Comparison of ENCODE assay signal across 8 cellular contexts in genomic region chr4:184472540-184473264, GRCh38. TPM values are rescaled to one million over a fixed set of nuclear protein-coding genes. Genes with fewer than 3 reads are reported as not detected.
DNase-seq lines count a peak whose midpoint lies in the region; ATAC-seq, FAIRE-seq and TF ChIP-seq lines count a peak whose summit lies in the region.

No MANE protein-coding gene starts in this region.

- FAIRE-seq in GM12878 (lab: Jason Lieb, UNC), result no peak

- peak overlapping the region; percentile 48; the same call in 1 of the 2 replicates for H3K18ac ChIP-seq in IMR-90 (ENCODE audit: low read depth, low read length)

- H4K5ac ChIP-seq in IMR-90 (ENCODE audit: low read depth, low read length), result peak overlapping the region; percentile 18

- ATAC-seq in GM19452 (IDR thresholded peaks at IDR 0.05; ENCODE audit: unreplicated experiment), result peak; percentile 32
- ATAC-seq in IMR-90 (ENCODE audit: low read depth), result peak; percentile 75
- ATAC-seq in GM12878, result peak; percentile 70

- peak overlapping the region; percentile 86 for H2BK120ac ChIP-seq in IMR-90 (ENCODE audit: low read depth, low read length)

- DNase-seq in D341Med (ENCODE audit: low spot score) (peak; percentile 88), IMR-90 (peak; percentile 51), T-helper 2 cell (peak; percentile 33 to 65 (median 46)), GM12878 (ENCODE audit: low read depth, low spot score) (no peak), hypothalamus (lab: John Stamatoyannopoulos, UW) (peak in 49 of 51 donors; percentile 21 to 92 (median 63)), renal cortical epithelial cell (ENCODE audit: low read depth) (peak; percentile 49), GOT3 (lab: John Stamatoyannopoulos, UW) (no peak)

- H3K4me3 ChIP-seq in IMR-90 (ENCODE audit: insufficient read depth, low read depth, low read length), result peak overlapping the region; percentile 78
- peak overlapping the region; percentile 76 for H3K4me3 ChIP-seq in GM12878

- peak overlapping the region; percentile 47 for H2AK5ac ChIP-seq in IMR-90 (ENCODE audit: low read depth, low read length)

- TF ChIP-seq CTCF in IMR-90 (conservative IDR thresholded peaks at IDR 0.05; ENCODE audit: low read depth, low read length), result no peak
- no peak for TF ChIP-seq CTCF in GM12878 (IDR thresholded peaks at IDR 0.05 in 2 of 3, conservative IDR thresholded peaks at IDR 0.05 in 1 of 3; ENCODE audit: control insufficient read depth in 2 of 3, extremely low read depth in 1 of 3, insufficient read depth in 1 of 3, low read depth in 3 of 3, low read length in 3 of 3)

- no peak for TF ChIP-seq EP300 in GM12878 (IDR thresholded peaks at IDR 0.05; ENCODE audit: borderline replicate concordance in 1 of 2, control insufficient read depth in 1 of 2, low read depth in 2 of 2, low read length in 2 of 2)

- H3K9ac ChIP-seq in IMR-90 (ENCODE audit: low read depth, low read length), result peak overlapping the region; percentile 43
- peak overlapping the region; percentile 96 for H3K9ac ChIP-seq in GM12878 (ENCODE audit: control insufficient read depth, insufficient read depth, low read length)

- POLR2A ChIA-PET in IMR-90 (lab: Charles Lee; ENCODE audit: unreplicated experiment), result no interaction called here
- POLR2A ChIA-PET in GM12878 (lab: Charles Lee), result interaction anchor here (1.0 kb wide), 1 partner anchor 121 kb away, joined by 4 read pairs; no protein-coding TSS in a partner anchor

- in situ Hi-C loops in IMR-90 (cut with MboI; ENCODE audit: low sequenced_read_pairs), result no loop called here
- in situ Hi-C loops in GM12878 (cut with MboI), result loop anchor here (5.0 kb wide), 1 partner anchor 125 kb away; no protein-coding TSS in a partner anchor

- H3K14ac ChIP-seq in IMR-90 (replicated peaks; ENCODE audit: low read depth, low read length), result peak overlapping the region; percentile 88

- no peak overlapping the region for H2BK20ac ChIP-seq in IMR-90 (ENCODE audit: low read depth, low read length)

- BruUV-seq in IMR-90 (replicated peaks; lab: Mats Ljungman, UMichigan) (no TSS peak), GM12878 (replicated peaks; lab: Mats Ljungman, UMichigan) (no TSS peak)

- H4K20me1 ChIP-seq in IMR-90 (ENCODE audit: insufficient read depth, low read length) (peaks cover 24% of the 10 kb centered on the region; the same call in 1 of the 2 replicates), GM12878 (ENCODE audit: control insufficient read depth, insufficient read depth) (no peaks in the 10 kb centered on the region)

- TF ChIP-seq POLR2A in IMR-90 (IDR thresholded peaks at IDR 0.05; ENCODE audit: low read depth, low read length) (peak; percentile 23; the same call in 1 of the 2 replicates), GM12878 (IDR thresholded peaks at IDR 0.05; ENCODE audit: low read depth, low read length) (peak; percentile 83)

- H3K4ac ChIP-seq in IMR-90 (ENCODE audit: low read depth, low read length), result peak overlapping the region; percentile 87

- H4K8ac ChIP-seq in IMR-90 (ENCODE audit: low read depth in 2 of 2, low read length in 2 of 2), result peak overlapping the region; percentile 42 to 78

- peak overlapping the region; percentile 79 for H4K91ac ChIP-seq in IMR-90 (ENCODE audit: insufficient read depth, low read depth, low read length)

- dilution Hi-C loops in IMR-90 (cut with HindIII; ENCODE audit: low sequenced_read_pairs, unreplicated experiment), result no loop called here

- H3K9me3 ChIP-seq in IMR-90 (ENCODE audit: control insufficient read depth, insufficient read depth, low read length) (no peaks in the 10 kb centered on the region), GM12878 (replicated peaks; ENCODE audit: control insufficient read depth, insufficient read depth, low read length) (no peaks in the 10 kb centered on the region)

- H3K9me1 ChIP-seq in IMR-90 (ENCODE audit: insufficient read depth, low read length), result peaks cover 13% of the 10 kb centered on the region; the same call in 1 of the 2 replicates

- H2BK15ac ChIP-seq in IMR-90 (ENCODE audit: low read depth, low read length), result peak overlapping the region; percentile 22; the same call in 2 of the 3 replicates

- peak overlapping the region; percentile 71 for H3K4me2 ChIP-seq in IMR-90 (ENCODE audit: low read depth, low read length)
- peak overlapping the region; percentile 75 for H3K4me2 ChIP-seq in GM12878 (ENCODE audit: control insufficient read depth, insufficient read depth)

- peak overlapping the region; percentile 93 for H2AFZ ChIP-seq in IMR-90 (replicated peaks; ENCODE audit: low read length, poor library complexity)
- peak overlapping the region; percentile 35 for H2AFZ ChIP-seq in GM12878 (ENCODE audit: control insufficient read depth, low read depth, low read length)

- WGBS in IMR-90 (ENCODE audit: extremely low coverage in 2 of 2, insufficient read length in 1 of 2), 2 experiments, result 0% methylated on average over 46 of the region's 70 CpGs; no CpG with 5 or more reads in 1 of the 2 experiments
- 1% methylated on average over 59 of the region's 70 CpGs for WGBS in GM12878 (ENCODE audit: insufficient coverage, insufficient replicate concordance, low lambda C conversion rate, missing lambda C conversion rate)

- RAD21 ChIA-PET in GM12878 (lab: Charles Lee; ENCODE audit: unreplicated experiment), result interaction anchor here (0.6 to 1.0 kb wide), 5 partner anchors 14 to 126 kb away, joined by 3 to 5 read pairs (median 4); no protein-coding TSS in a partner anchor

- peak overlapping the region; percentile 46 for H3K56ac ChIP-seq in IMR-90 (ENCODE audit: extremely low read depth, insufficient read depth, low read length)

- H3K4me1 ChIP-seq in IMR-90 (ENCODE audit: control insufficient read depth, insufficient read depth, low read length), result peaks cover 4% of the 10 kb centered on the region; the same call in 1 of the 2 replicates
- H3K4me1 ChIP-seq in GM12878 (ENCODE audit: control insufficient read depth, insufficient read depth, low read length), result peaks cover 19% of the 10 kb centered on the region

- peaks cover 93% of the 10 kb centered on the region for H3K79me2 ChIP-seq in GM12878 (ENCODE audit: control insufficient read depth, insufficient read depth, low read length)

- CTCF ChIA-PET in IMR-90 (lab: Yijun Ruan, JAX), result no interaction called here
- CTCF ChIA-PET in GM12878 (lab: Yijun Ruan, JAX), result interaction anchor here (1.0 kb wide), 1 partner anchor 52 kb away, joined by 3 read pairs; no protein-coding TSS in a partner anchor

- TF ChIP-seq RAD21 in IMR-90 (IDR thresholded peaks at IDR 0.05; ENCODE audit: low read length), result no peak
- no peak for TF ChIP-seq RAD21 in GM12878 (IDR thresholded peaks at IDR 0.05; ENCODE audit: insufficient read depth, low read depth, low read length)

- peak overlapping the region; percentile 84 for H2BK5ac ChIP-seq in IMR-90 (ENCODE audit: low read depth, low read length, poor library complexity, severe bottlenecking)

- H3K23ac ChIP-seq in IMR-90 (ENCODE audit: low read depth, low read length), result peak overlapping the region; percentile 10

- H3K36me3 ChIP-seq in IMR-90 (ENCODE audit: control insufficient read depth, insufficient read depth, low read length) (0 out of 2 replicates have a peak, but pooled peaks cover 2% of the 10 kb centered on the region), GM12878 (ENCODE audit: control insufficient read depth in 2 of 2, insufficient read depth in 2 of 2, low read length in 1 of 2) (peaks cover 0 to 17% of the 10 kb centered on the region in 2 experiments; a peak in 1 of 4 replicates)

- H3K27ac ChIP-seq in IMR-90 (ENCODE audit: insufficient read depth, low read length) (peak overlapping the region; percentile 89), GM12878 (ENCODE audit: control insufficient read depth, insufficient read depth) (peak overlapping the region; percentile 92)

- H3K27me3 ChIP-seq in IMR-90 (ENCODE audit: control insufficient read depth, insufficient read depth, low read length) (no peaks in the 10 kb centered on the region), GM12878 (replicated peaks in 1 of 2; ENCODE audit: control insufficient read depth in 2 of 2, insufficient read depth in 2 of 2, low read length in 1 of 2) (no peaks in the 10 kb centered on the region)

- H3K79me1 ChIP-seq in IMR-90 (ENCODE audit: low read depth in 1 of 2, low read length in 2 of 2), result peaks cover 18 to 58% of the 10 kb centered on the region in 2 experiments

- SMC1A ChIA-PET in GM12878 (lab: Charles Lee; ENCODE audit: uncharacterized antibody, unreplicated experiment), result interaction anchor here (0.6 to 0.7 kb wide), 2 partner anchors 190 to 208 kb away, joined by 3 read pairs; no protein-coding TSS in a partner anchor

- intact Hi-C loops in IMR-90 (cut with micrococcal nuclease) (loop anchor here (5.0 kb wide), 2 partner anchors 175 to 260 kb away; partner anchors contain the start of genes CASP3, CENPU and PRIMPOL), GM12878 (cut with micrococcal nuclease; ENCODE audit: unreplicated experiment) (loop anchor here (5.0 kb wide), 2 partner anchors 75 to 260 kb away; partner anchors contain the start of gene CENPU)

- H2AK9ac ChIP-seq in IMR-90 (replicated peaks; ENCODE audit: low read depth, low read length, poor library complexity), result peak overlapping the region; percentile 74

TF ChIP-seq in IMR-90, 13 proteins besides CTCF, POLR2A, EP300 and RAD21 (continues in another document):
- TF ChIP-seq RFX5 (IDR thresholded peaks at IDR 0.05; ENCODE audit: low read depth, low read length), result no peak

RNA-seq across cellular contexts. Expression of gene IRF2, which starts 1.6 kb away (rescaled TPM):
- total RNA-seq in IMR-90 (2012; rRNA removed) (20.3 and 21.9 TPM in 2 replicates), GM12878 (2014; rRNA removed) (44.7 and 45.1 TPM in 2 replicates), GM12878 (2014; rRNA removed; fragmentation: Illumina TruSeq; extraction: Trizol) (51.1 and 51.9 TPM in 2 replicates), GM12878 (2021) (52.2 and 65.7 TPM in 2 replicates), renal cortical epithelial cell (21.2 and 33.3 TPM in 2 replicates)
- polyA plus RNA-seq in IMR-90 (2012; rRNA removed) (16.5 and 20.6 TPM in 2 replicates), GM12878 (2011; rRNA removed) (90.3 and 99.3 TPM in 2 replicates), GM12878 (2014; fragmentation: Illumina TruSeq; extraction: Trizol) (79.9 and 96.4 TPM in 2 replicates), GM12878 (2014; fragmentation: Nextera tagmentation; extraction: Ambion mirVana) (10 to 100 TPM; 58.4 to 59.9 TPM), GM12878 (2014; rRNA removed) (46.6 and 52.8 TPM in 2 replicates), GM12878 (2016; fragmentation: Nextera tagmentation; extraction: Ambion mirVana) (10 to 100 TPM; 59.4 to 66.0 TPM)
- polyA plus RNA-seq in IMR-90 (2012; cell fraction: cytosol; rRNA removed), result 9.5 and 12.3 TPM in 2 replicates
- polyA plus RNA-seq in IMR-90 (2012; cell fraction: nucleus; rRNA removed; ENCODE audit: low replicate concordance), result 9.2 and 22.4 TPM in 2 replicates
- total RNA-seq in GM12878 (2013; cell fraction: nucleolus; rRNA removed), result 70.0 and 78.5 TPM in 2 replicates
- 39.3 TPM for polyA plus RNA-seq in GM12878 (2011; ENCODE audit: low read depth)
- 74.6 and 83.1 TPM in 2 replicates for polyA plus RNA-seq in GM12878 (2011; cell fraction: cytosol; rRNA removed)
- polyA plus RNA-seq in GM12878 (2011; cell fraction: nucleus; rRNA removed), result 54.1 and 58.8 TPM in 2 replicates
- 49.9 and 58.7 TPM in 2 replicates for polyA plus RNA-seq in GM12878 (2012)
- 79.3 and 83.9 TPM in 2 replicates for polyA minus RNA-seq in GM12878 (2011; rRNA and poly(A)+ RNA removed)
- 40.8 and 41.5 TPM in 2 replicates for polyA minus RNA-seq in GM12878 (2011; cell fraction: cytosol; rRNA and poly(A)+ RNA removed)
- polyA minus RNA-seq in GM12878 (2011; cell fraction: nucleus; rRNA and poly(A)+ RNA removed), result 22.8 and 36.9 TPM in 2 replicates

Comparison
In these comparisons a context has a peak if more than half of its experiments do, and no peak if none do; other contexts are left out.
1. DNase-seq: peak in D341Med (single experiment), IMR-90 (single experiment), T-helper 2 cell (5 of 5), hypothalamus (49 of 51) and renal cortical epithelial cell (single experiment); none in GM12878 (single experiment) and GOT3 (single experiment).
2. Peak in every context shown above with its lines, with median percentiles within 50 percentile points of each other: ATAC-seq.